11 cellular contexts compared by ENCODE assay signal in genomic region chr1:54276617-54277450, GRCh38.
DNase-seq lines count a peak whose midpoint lies in the region; ATAC-seq and TF ChIP-seq lines count a peak whose summit lies in the region.
"Had no signal": no experiment of that assay in that cellular context is flagged by ENCODE, and none has a peak within 500 bp of the region (broad histone marks: within the 10 kb centered on the region; RNA-seq: fewer than 3 reads in every experiment).

No MANE protein-coding gene starts in this region.

- H3K27me3 ChIP-seq in upper lobe of right lung (no peaks in the 10 kb centered on the region), SJCRH30 (no peaks in the 10 kb centered on the region)

- intact Hi-C loops in upper lobe of right lung (cut with DNase I) = no loop called here

- H3K27me3 Mint-ChIP-seq in activated T-cell treated with anti-CD3 and anti-CD28 coated beads, Interleukin-2, amount 50 U/mL, for 24 hours = no peaks in the 10 kb centered on the region
- no peaks in the 10 kb centered on the region for H3K27me3 Mint-ChIP-seq in naive thymus-derived CD8-positive, alpha-beta T cell
- H3K27me3 Mint-ChIP-seq: activated B cell treated with CpG ODN at 0.5 μM for 24 hours had no signal

- no peak overlapping the region for H3K4me3 Mint-ChIP-seq in activated T-cell treated with anti-CD3 and anti-CD28 coated beads, Interleukin-2, amount 50 U/mL, for 24 hours
- peak overlapping the region; percentile 25 to 86 (median 64) for H3K4me3 Mint-ChIP-seq in naive thymus-derived CD8-positive, alpha-beta T cell
- H3K4me3 Mint-ChIP-seq: activated B cell treated with CpG ODN at 0.5 μM for 24 hours had no signal

- ATAC-seq in naive thymus-derived CD8-positive, alpha-beta T cell = no peak
- no peak for ATAC-seq in upper lobe of right lung
- ATAC-seq: HCT116 had no signal

- no peak for DNase-seq in activated T-cell treated with anti-CD3 and anti-CD28 coated beads, Interleukin-2, amount 50 U/mL, for 24 hours
- no peak for DNase-seq in activated T-cell treated with anti-CD3 and anti-CD28 coated beads, Interleukin-2, amount 50 U/mL, for 48 hours
- DNase-seq in naive thymus-derived CD8-positive, alpha-beta T cell = no peak
- DNase-seq in upper lobe of right lung (no peak), foreskin melanocyte (no peak), SJCRH30 (no peak), DMS79 (lab: John Stamatoyannopoulos, UW) (no peak)
- DNase-seq: activated B cell treated with CpG ODN at 0.5 μM for 24 hours, NCI-H510A had no signal

- no peaks in the 10 kb centered on the region for H3K9me3 Mint-ChIP-seq in activated T-cell treated with anti-CD3 and anti-CD28 coated beads, Interleukin-2, amount 50 U/mL, for 24 hours
- H3K9me3 Mint-ChIP-seq in naive thymus-derived CD8-positive, alpha-beta T cell = no peaks in the 10 kb centered on the region
- H3K9me3 Mint-ChIP-seq: activated B cell treated with CpG ODN at 0.5 μM for 24 hours had no signal

- H3K36me3 ChIP-seq in upper lobe of right lung (no peaks in the 10 kb centered on the region), SJCRH30 (no peaks in the 10 kb centered on the region; the same call in 1 of the 2 replicates)

- peak overlapping the region; percentile 78 for H3K27ac ChIP-seq in cingulate gyrus (ENCODE audit: low read depth, low read length)
- H3K27ac ChIP-seq in upper lobe of right lung = peak overlapping the region; percentile 91
- no peak overlapping the region for H3K27ac ChIP-seq in SJCRH30

- POLR2A ChIA-PET in naive thymus-derived CD8-positive, alpha-beta T cell (lab: Charles Lee) = interaction anchor here (1.1 kb wide), 1 partner anchor 130 kb away, joined by 3 read pairs; no protein-coding TSS in a partner anchor

- peaks cover 60% of the 10 kb centered on the region for H3K4me1 Mint-ChIP-seq in activated T-cell treated with anti-CD3 and anti-CD28 coated beads, Interleukin-2, amount 50 U/mL, for 24 hours (ENCODE audit: low read depth)
- peaks cover 37 to 83% (median 57%) of the 10 kb centered on the region in 4 donors for H3K4me1 Mint-ChIP-seq in naive thymus-derived CD8-positive, alpha-beta T cell

- H3K4me3 ChIP-seq in upper lobe of right lung (no peak overlapping the region), SJCRH30 (no peak overlapping the region)

- H3K4me1 ChIP-seq in upper lobe of right lung (peaks cover 73% of the 10 kb centered on the region), SJCRH30 (peaks cover 24% of the 10 kb centered on the region)

- H3K27ac Mint-ChIP-seq in activated T-cell treated with anti-CD3 and anti-CD28 coated beads, Interleukin-2, amount 50 U/mL, for 24 hours = peak overlapping the region; percentile 86
- peak overlapping the region; percentile 81 to 96 (median 89) for H3K27ac Mint-ChIP-seq in naive thymus-derived CD8-positive, alpha-beta T cell
- H3K27ac Mint-ChIP-seq: activated B cell treated with CpG ODN at 0.5 μM for 24 hours had no signal

- peaks cover 21% of the 10 kb centered on the region for H3K36me3 Mint-ChIP-seq in activated T-cell treated with anti-CD3 and anti-CD28 coated beads, Interleukin-2, amount 50 U/mL, for 24 hours (ENCODE audit: low read depth)
- peaks cover 0 to 16% (median 11%) of the 10 kb centered on the region in 3 donors for H3K36me3 Mint-ChIP-seq in naive thymus-derived CD8-positive, alpha-beta T cell

- no peaks in the 10 kb centered on the region for H3K9me3 ChIP-seq in upper lobe of right lung
- no peaks in the 10 kb centered on the region for H3K9me3 ChIP-seq in SJCRH30 (replicated peaks)

- TF ChIP-seq CTCF in upper lobe of right lung (IDR thresholded peaks at IDR 0.05) = no peak
